In genomic region chr1:121458291-121459048, GRCh38 we compare ENCODE assay signal across 9 cellular contexts.
A peak's percentile ranks its signal among the peaks of the same experiment; 100 is the strongest.
DNase-seq lines count a peak whose midpoint lies in the region; ATAC-seq, FAIRE-seq and TF ChIP-seq lines count a peak whose summit lies in the region.
"Had no signal": no experiment of that assay in that cellular context is flagged by ENCODE, and none has a peak within 500 bp of the region (broad histone marks: within the 10 kb centered on the region; RNA-seq: fewer than 3 reads in every experiment).

No MANE protein-coding gene starts in this region.

- no peaks in the 10 kb centered on the region for H3K27me3 ChIP-seq in GM23338 (ENCODE audit: insufficient read depth)

- TF ChIP-seq CTCF in GM13977 (IDR thresholded peaks at IDR 0.05; ENCODE audit: extremely low read depth, insufficient read depth, missing control alignments): no peak
- TF ChIP-seq CTCF in GM23338 (conservative IDR thresholded peaks at IDR 0.05; ENCODE audit: low read depth in 2 of 2): no peak
- no peak for TF ChIP-seq CTCF in D721Med (IDR thresholded peaks at IDR 0.05; ENCODE audit: insufficient read depth, missing control alignments)

- H3K36me3 ChIP-seq in GM23338 (ENCODE audit: insufficient read depth): no peaks in the 10 kb centered on the region

- no peak overlapping the region for H2AFZ ChIP-seq in GM23338

- no peak overlapping the region for H3K27ac ChIP-seq in GM23338 (ENCODE audit: low read depth)

- H4K20me1 ChIP-seq in GM23338 (replicated peaks; ENCODE audit: insufficient read depth): no peaks in the 10 kb centered on the region

- DNase-seq in GM13977 (ENCODE audit: low spot score): peak; percentile 11
- no peak for DNase-seq in effector memory CD8-positive, alpha-beta T cell
- no peak for DNase-seq in NCI-H748 treated with DMSO at 0.1 percent for 48 hours (lab: John Stamatoyannopoulos, UW)
- no peak for DNase-seq in GM23338 (ENCODE audit: low spot score)
- no peak for DNase-seq in DMS153 (lab: John Stamatoyannopoulos, UW)
- no peak for DNase-seq in D721Med (ENCODE audit: insufficient read length, low spot score)

- ATAC-seq in GM21528 (IDR thresholded peaks at IDR 0.05; ENCODE audit: low FRiP score, unreplicated experiment) (peak; percentile 97), GM23338 (no peak)
- peak; percentile 82 for ATAC-seq in effector memory CD8-positive, alpha-beta T cell (replicated peaks)

- no peaks in the 10 kb centered on the region for H3F3A ChIP-seq in GM23338 (replicated peaks; ENCODE audit: low read depth)

- H3K27ac Mint-ChIP-seq in IgD-negative memory B cell (peak overlapping the region; percentile 0 to 73 (median 53)), GM23338 (no peak overlapping the region)
- H3K27ac Mint-ChIP-seq in effector memory CD8-positive, alpha-beta T cell: peak overlapping the region; percentile 62 to 93
- H3K27ac Mint-ChIP-seq: nephron had no signal

- no peaks in the 10 kb centered on the region for H3K36me3 Mint-ChIP-seq in IgD-negative memory B cell
- H3K36me3 Mint-ChIP-seq in effector memory CD8-positive, alpha-beta T cell (ENCODE audit: insufficient read depth): no peaks in the 10 kb centered on the region
- no peaks in the 10 kb centered on the region for H3K36me3 Mint-ChIP-seq in GM23338 (ENCODE audit: low read depth)

- peak overlapping the region in 3 of 4 donors; percentile 12 to 86 (median 71) for H3K4me3 Mint-ChIP-seq in IgD-negative memory B cell
- H3K4me3 Mint-ChIP-seq in effector memory CD8-positive, alpha-beta T cell: peak overlapping the region; percentile 64 to 80
- no peak overlapping the region for H3K4me3 Mint-ChIP-seq in GM23338
- H3K4me3 Mint-ChIP-seq: nephron had no signal

- peaks cover 0 to 4% (median 0%) of the 10 kb centered on the region in 3 donors for H3K9me3 Mint-ChIP-seq in IgD-negative memory B cell
- no peaks in the 10 kb centered on the region for H3K9me3 Mint-ChIP-seq in effector memory CD8-positive, alpha-beta T cell
- H3K9me3 Mint-ChIP-seq in GM23338: no peaks in the 10 kb centered on the region
- H3K9me3 Mint-ChIP-seq: nephron had no signal

- H3K4me1 Mint-ChIP-seq in IgD-negative memory B cell (peaks cover 6 to 8% (median 7%) of the 10 kb centered on the region in 3 donors), GM23338 (no peaks in the 10 kb centered on the region)
- peaks cover 2 to 6% of the 10 kb centered on the region in 2 donors for H3K4me1 Mint-ChIP-seq in effector memory CD8-positive, alpha-beta T cell (ENCODE audit: low read depth in 2 of 2)
- H3K4me1 Mint-ChIP-seq: nephron had no signal

- H3K4me2 ChIP-seq in GM23338: no peak overlapping the region

- no peaks in the 10 kb centered on the region for H3K79me2 ChIP-seq in GM23338 (replicated peaks; ENCODE audit: insufficient read depth)

- H3K27me3 Mint-ChIP-seq in IgD-negative memory B cell (peaks cover 3% of the 10 kb centered on the region), GM23338 (ENCODE audit: insufficient read depth, low read depth, poor library complexity) (peaks cover under 1% of the 10 kb centered on the region)
- no peaks in the 10 kb centered on the region for H3K27me3 Mint-ChIP-seq in effector memory CD8-positive, alpha-beta T cell

- FAIRE-seq in D721Med (lab: Jason Lieb, UNC): no peak

- in situ Hi-C loops in GM13977 (cut with MboI; ENCODE audit: low pct_unique_long_range_greater_than_20kb, low sequenced_read_pairs, unreplicated experiment): no loop called here

- H3K4me3 ChIP-seq in GM23338: no peak overlapping the region

- no peaks in the 10 kb centered on the region for H3K9me2 ChIP-seq in GM23338 (ENCODE audit: insufficient read depth)

- no peaks in the 10 kb centered on the region for H3K4me1 ChIP-seq in GM23338 (ENCODE audit: insufficient read depth)

TF ChIP-seq in GM23338, 12 proteins besides CTCF, POLR2A, EP300 and RAD21:
- TF ChIP-seq EZH2 (IDR thresholded peaks at IDR 0.05; ENCODE audit: low read depth, unreplicated experiment) (no peak), JUNB (IDR thresholded peaks at IDR 0.05; ENCODE audit: unreplicated experiment) (no peak), NANOG (IDR thresholded peaks at IDR 0.05; ENCODE audit: borderline replicate concordance) (no peak), ZNF331 (CRISPR knock-in tag; IDR thresholded peaks at IDR 0.05; ENCODE audit: low read depth) (no peak), POLR2AphosphoS5 (IDR thresholded peaks at IDR 0.05; ENCODE audit: low read depth) (no peak), STAT1 (IDR thresholded peaks at IDR 0.05; ENCODE audit: unreplicated experiment) (no peak), ZNF462 (CRISPR knock-in tag; IDR thresholded peaks at IDR 0.05) (no peak), EZH2phosphoT487 (IDR thresholded peaks at IDR 0.05; ENCODE audit: unreplicated experiment) (no peak), ZNF114 (CRISPR knock-in tag; IDR thresholded peaks at IDR 0.05) (no peak), CREB1 (CRISPR knock-in tag; IDR thresholded peaks at IDR 0.05; ENCODE audit: low read depth) (no peak)
